In genomic region chr6:43181621-43181941, GRCh38 we compare ENCODE assay signal across 8 cellular contexts. TPM values are rescaled to one million over a fixed set of nuclear protein-coding genes. Genes with fewer than 3 reads are reported as not detected.
DNase-seq lines count a peak whose midpoint lies in the region; ATAC-seq and TF ChIP-seq lines count a peak whose summit lies in the region.

No MANE protein-coding gene starts in this region.

- no peak for TF ChIP-seq RAD21 in liver (IDR thresholded peaks at IDR 0.05)

- no peak for TF ChIP-seq POLR2A in adrenal gland (IDR thresholded peaks at IDR 0.05)

- intact Hi-C loops in adrenal gland (cut with DNase I): no loop called here

- H3K9me3 ChIP-seq in adrenal gland (replicated peaks in 1 of 3) (no peaks in the 10 kb centered on the region), liver (ENCODE audit: control insufficient read depth in 4 of 4, low read length in 3 of 4) (no peaks in the 10 kb centered on the region), thymus (ENCODE audit: control insufficient read depth) (no peaks in the 10 kb centered on the region)

- H3K4me1 ChIP-seq in adrenal gland (replicated peaks in 1 of 2) (peaks cover 5 to 23% of the 10 kb centered on the region in 2 donors), liver (ENCODE audit: control insufficient read depth in 4 of 4, insufficient read depth in 4 of 4, low read length in 3 of 4) (peaks cover 0 to 18% (median 17%) of the 10 kb centered on the region in 4 donors), thymus (ENCODE audit: control insufficient read depth, insufficient read depth, low read length) (peaks cover 30% of the 10 kb centered on the region)

- H3K27ac ChIP-seq in adrenal gland: peak overlapping the region in 3 of 5 donors; percentile 67 to 78 (median 67)
- peak overlapping the region; percentile 57 to 71 for H3K27ac ChIP-seq in liver (ENCODE audit: low read depth in 1 of 2, low read length in 2 of 2)
- H3K27ac ChIP-seq in thymus (ENCODE audit: low read depth): peak overlapping the region; percentile 86

- WGBS in adrenal gland, 4 donors: 39 to 47% (median 45%) methylated on average over 9 of the region's 9 CpGs
- 51% methylated on average over 9 of the region's 9 CpGs for WGBS in liver
- WGBS in thymus: 72% methylated on average over 9 of the region's 9 CpGs

- H3K9me3 Mint-ChIP-seq in activated T-cell treated with anti-CD3 and anti-CD28 coated beads, Interleukin-2, amount 50 U/mL, for 24 hours: no peaks in the 10 kb centered on the region

- H3K27me3 Mint-ChIP-seq in activated T-cell treated with anti-CD3 and anti-CD28 coated beads, Interleukin-2, amount 50 U/mL, for 24 hours: no peaks in the 10 kb centered on the region

- peak overlapping the region; percentile 93 for H3K4me3 Mint-ChIP-seq in activated T-cell treated with anti-CD3 and anti-CD28 coated beads, Interleukin-2, amount 50 U/mL, for 24 hours

- peak overlapping the region; percentile 61 to 63 for H3K9ac ChIP-seq in liver (ENCODE audit: low read depth in 1 of 2, low read length in 2 of 2)

- no peak for ATAC-seq in HG03175 (IDR thresholded peaks at IDR 0.05; ENCODE audit: unreplicated experiment)
- ATAC-seq in GM21381 (IDR thresholded peaks at IDR 0.05; ENCODE audit: unreplicated experiment): no peak

- TF ChIP-seq CTCF in adrenal gland (IDR thresholded peaks at IDR 0.05): no peak
- no peak for TF ChIP-seq CTCF in liver (IDR thresholded peaks at IDR 0.05; ENCODE audit: low read depth, low read length, missing input control)

- H3K36me3 Mint-ChIP-seq in activated T-cell treated with anti-CD3 and anti-CD28 coated beads, Interleukin-2, amount 50 U/mL, for 24 hours (ENCODE audit: low read depth): peaks cover 73% of the 10 kb centered on the region

- H3K27me3 ChIP-seq in adrenal gland (no peaks in the 10 kb centered on the region), liver (ENCODE audit: control insufficient read depth in 4 of 4, insufficient read depth in 4 of 4, low read length in 3 of 4) (no peaks in the 10 kb centered on the region), thymus (ENCODE audit: control insufficient read depth, insufficient read depth) (no peaks in the 10 kb centered on the region)

- H3K36me3 ChIP-seq in adrenal gland (replicated peaks in 1 of 2) (peaks cover 0 to 56% of the 10 kb centered on the region in 2 donors), liver (ENCODE audit: control insufficient read depth in 4 of 4, insufficient read depth in 3 of 4, low read depth in 1 of 4, low read length in 3 of 4) (peaks cover 17 to 38% (median 22%) of the 10 kb centered on the region in 4 donors), thymus (ENCODE audit: control insufficient read depth, insufficient read depth) (peaks cover 34% of the 10 kb centered on the region)

- no peak for DNase-seq in activated T-cell treated with anti-CD3 and anti-CD28 coated beads, Interleukin-2, amount 50 U/mL, for 24 hours
- DNase-seq in activated T-cell treated with anti-CD3 and anti-CD28 coated beads, Interleukin-2, amount 50 U/mL, for 48 hours: no peak
- DNase-seq in adrenal gland: no peak
- no peak for DNase-seq in stimulated activated naive CD4-positive, alpha-beta T cell (lab: John Stamatoyannopoulos, UW)

- H3K27ac Mint-ChIP-seq in activated T-cell treated with anti-CD3 and anti-CD28 coated beads, Interleukin-2, amount 50 U/mL, for 24 hours: peak overlapping the region; percentile 94

- peaks cover 54% of the 10 kb centered on the region for H3K4me1 Mint-ChIP-seq in activated T-cell treated with anti-CD3 and anti-CD28 coated beads, Interleukin-2, amount 50 U/mL, for 24 hours (ENCODE audit: low read depth)

- H3K4me3 ChIP-seq in adrenal gland (peak overlapping the region in 2 of 4 donors; percentile 78), liver (ENCODE audit: low read depth in 1 of 3, low read length in 3 of 3) (peak overlapping the region; percentile 73 to 89 (median 86)), thymus (ENCODE audit: low read length) (peak overlapping the region; percentile 86)

TF ChIP-seq in liver, 16 proteins besides CTCF, POLR2A, EP300 and RAD21:
- no peak for TF ChIP-seq ZBTB33 (IDR thresholded peaks at IDR 0.05)
- TF ChIP-seq ATF3 (IDR thresholded peaks at IDR 0.05): no peak
- no peak for TF ChIP-seq HNF4G (IDR thresholded peaks at IDR 0.05)
- TF ChIP-seq GABPA (IDR thresholded peaks at IDR 0.05 in 1 of 2, conservative IDR thresholded peaks at IDR 0.05 in 1 of 2): no peak

RNA-seq across cellular contexts. Expression of gene CUL9, which starts 0.4 kb away (rescaled TPM):
- 10 to 100 TPM; 23.3 to 49.3 (median 33.8) TPM for total RNA-seq in adrenal gland
- polyA plus RNA-seq in adrenal gland: 100 to 1,000 TPM in 1 of 3 donors, 10 to 100 TPM in 2; 13.3 to 195 (median 97.5) TPM
- 10 to 100 TPM in 1 of 2 donors, 1 to 10 TPM in 1; 7.5 to 21.8 TPM for total RNA-seq in liver
- 1 to 10 TPM; 6.5 to 7.5 TPM for polyA plus RNA-seq in liver
- 119 TPM for polyA plus RNA-seq in thymus

RNA-seq across cellular contexts. Expression of gene SRF, which starts 10.5 kb away (rescaled TPM):
- total RNA-seq in adrenal gland (10 to 100 TPM; 21.7 to 30.9 (median 25.4) TPM), liver (10 to 100 TPM in 1 of 2 donors, 1 to 10 TPM in 1; 7.1 to 11.7 TPM)
- polyA plus RNA-seq in adrenal gland (10 to 100 TPM; 12.6 to 23.3 (median 22.4) TPM), liver (1 to 10 TPM; 2.0 to 7.1 TPM), thymus (25.5 TPM)

RNA-seq across cellular contexts. Expression of gene DNPH1, which starts 47.7 kb away (rescaled TPM):
- 100 to 1,000 TPM in 6 of 8 donors, 10 to 100 TPM in 2; 57.2 to 229 (median 148) TPM for total RNA-seq in adrenal gland
- 100 to 1,000 TPM in 1 of 3 donors, 10 to 100 TPM in 2; 33.7 to 143 (median 95.1) TPM for polyA plus RNA-seq in adrenal gland
- 10 to 100 TPM; 53.2 to 59.8 TPM for total RNA-seq in liver
- polyA plus RNA-seq in liver: 100 to 1,000 TPM; 147 to 195 TPM
- 46.7 TPM for polyA plus RNA-seq in thymus
